Comparison of ENCODE assay signal across 25 cellular contexts in genomic region chr4:3268395-3269104, GRCh38. TPM values are rescaled to one million over a fixed set of nuclear protein-coding genes. Genes with fewer than 3 reads are reported as not detected.
DNase-seq lines count a peak whose midpoint lies in the region; ATAC-seq and TF ChIP-seq lines count a peak whose summit lies in the region.
"Had no signal": no experiment of that assay in that cellular context is flagged by ENCODE, and none has a peak within 500 bp of the region (broad histone marks: within the 10 kb centered on the region; RNA-seq: fewer than 3 reads in every experiment).

No MANE protein-coding gene starts in this region.

- ATAC-seq in stimulated activated naive CD8-positive, alpha-beta T cell treated with anti-CD3 and anti-CD28 coated beads, Interleukin-15, amount 100 ng/mL, for 72 hours, result peak; percentile 31
- no peak for ATAC-seq in stimulated activated naive CD8-positive, alpha-beta T cell treated with anti-CD3 and anti-CD28 coated beads, Interleukin-15, Interleukin-2, amounts not matched to agents 100 U/mL and 50 U/mL, for 24 hours
- ATAC-seq: mucosa of descending colon had no signal

- H3K4me3 Mint-ChIP-seq in stimulated activated naive CD8-positive, alpha-beta T cell treated with anti-CD3 and anti-CD28 coated beads, Interleukin-15, amount 100 ng/mL, for 72 hours, result no peak overlapping the region
- H3K4me3 Mint-ChIP-seq: CD14-positive monocyte, neural crest cell, WTC11 had no signal

- DNase-seq in stimulated activated naive CD8-positive, alpha-beta T cell treated with anti-CD3 and anti-CD28 coated beads, Interleukin-15, amount 100 ng/mL, for 72 hours, result peak in 1 of 2 donors; percentile 4
- DNase-seq in stimulated activated naive CD8-positive, alpha-beta T cell treated with anti-CD3 and anti-CD28 coated beads, Interleukin-15, Interleukin-2, amounts not matched to agents 100 U/mL and 50 U/mL, for 24 hours, result no peak
- peak; percentile 62 for DNase-seq in coronary artery (ENCODE audit: low spot score)
- DNase-seq in posterior vena cava (ENCODE audit: low spot score), result peak; percentile 42
- no peak for DNase-seq in NCI-H446 treated with DMSO at 0.1 percent for 48 hours (lab: John Stamatoyannopoulos, UW)
- no peak for DNase-seq in NCI-H2029 treated with DMSO at 0.1 percent for 48 hours (lab: John Stamatoyannopoulos, UW)
- DNase-seq in NOMO-1 treated with DMSO at 0.1 percent for 48 hours (lab: John Stamatoyannopoulos, UW; ENCODE audit: unreplicated experiment), result no peak
- no peak for DNase-seq in DMS53 treated with DMSO at 0.1 percent for 48 hours (lab: John Stamatoyannopoulos, UW; ENCODE audit: unreplicated experiment)
- DNase-seq: activated gamma-delta T cell treated with Interleukin-2 at 50 U/mL for 16 hours; cortex of kidney; EL; mucosa of descending colon; NCI-H1092 treated with DMSO at 0.1 percent for 48 hours; NCI-H1930; NCI-H748 treated with DMSO at 0.1 percent for 48 hours; stimulated activated CD4-positive, alpha-beta T cell treated with anti-CD3 and anti-CD28 coated beads, Interleukin-1b, Interleukin-23, amount 100 ng/mL, for 48 hours; SW 1271; T1000; testis had no signal

- TF ChIP-seq CTCF in coronary artery (IDR thresholded peaks at IDR 0.05), result no peak

- no peaks in the 10 kb centered on the region for H3K9me3 Mint-ChIP-seq in stimulated activated naive CD8-positive, alpha-beta T cell treated with anti-CD3 and anti-CD28 coated beads, Interleukin-15, amount 100 ng/mL, for 72 hours
- H3K9me3 Mint-ChIP-seq: neural crest cell, WTC11 had no signal

- no peak overlapping the region for H3K27ac ChIP-seq in coronary artery
- H3K27ac ChIP-seq: skin epidermis, testis, vagina had no signal

- no peak overlapping the region for H3K4me3 ChIP-seq in coronary artery
- H3K4me3 ChIP-seq: gastroesophageal sphincter, mucosa of descending colon, skin epidermis, testis, vagina had no signal

- H3K27me3 Mint-ChIP-seq in stimulated activated naive CD8-positive, alpha-beta T cell treated with anti-CD3 and anti-CD28 coated beads, Interleukin-15, amount 100 ng/mL, for 72 hours, result no peaks in the 10 kb centered on the region

- intact Hi-C loops in posterior vena cava (cut with DNase I), result no loop called here

- no peak overlapping the region for H3K27ac Mint-ChIP-seq in stimulated activated naive CD8-positive, alpha-beta T cell treated with anti-CD3 and anti-CD28 coated beads, Interleukin-15, amount 100 ng/mL, for 72 hours
- H3K27ac Mint-ChIP-seq: CD14-positive monocyte, WTC11 had no signal

- no peaks in the 10 kb centered on the region for H3K4me1 Mint-ChIP-seq in stimulated activated naive CD8-positive, alpha-beta T cell treated with anti-CD3 and anti-CD28 coated beads, Interleukin-15, amount 100 ng/mL, for 72 hours
- H3K4me1 Mint-ChIP-seq: CD14-positive monocyte, neural crest cell had no signal

RNA-seq across cellular contexts. Expression of gene MSANTD1, which starts 19.6 kb away (rescaled TPM):
- 1 to 10 TPM in 1 of 2 donors, under 1 TPM in 1; 0.71 to 1.1 TPM for total RNA-seq in posterior vena cava

RNA-seq across cellular contexts. Expression of gene RGS12, which starts 24.3 kb away (rescaled TPM):
- 10 to 100 TPM; 18.7 to 19.5 TPM for total RNA-seq in posterior vena cava

Comparison
In these comparisons a context has a peak if more than half of its experiments do, and no peak if none do; other contexts are left out.
1. DNase-seq: peak in coronary artery (single experiment) and posterior vena cava (single experiment); none in stimulated activated naive CD8-positive, alpha-beta T cell treated with anti-CD3 and anti-CD28 coated beads, Interleukin-15, Interleukin-2, amounts not matched to agents 100 U/mL and 50 U/mL, for 24 hours (single experiment), NCI-H446 treated with DMSO at 0.1 percent for 48 hours (single experiment), NCI-H2029 treated with DMSO at 0.1 percent for 48 hours (single experiment), NOMO-1 treated with DMSO at 0.1 percent for 48 hours (single experiment) and DMS53 treated with DMSO at 0.1 percent for 48 hours (single experiment).